ENCODE assay signal across 12 cellular contexts in genomic region chr10:30637881-30638467, GRCh38. TPM values are rescaled to one million over a fixed set of nuclear protein-coding genes. Genes with fewer than 3 reads are reported as not detected.
DNase-seq lines count a peak whose midpoint lies in the region; ATAC-seq and TF ChIP-seq lines count a peak whose summit lies in the region.
"Had no signal": no experiment of that assay in that cellular context is flagged by ENCODE, and none has a peak within 500 bp of the region (broad histone marks: within the 10 kb centered on the region; RNA-seq: fewer than 3 reads in every experiment).

No MANE protein-coding gene starts in this region.

- H3K4me3 ChIP-seq in AG10803 (ENCODE audit: low read length) (no peak overlapping the region), HFF-Myc (replicated peaks; ENCODE audit: low read depth, low read length) (no peak overlapping the region)

- no peak for ATAC-seq in GM18498 (IDR thresholded peaks at IDR 0.05; ENCODE audit: unreplicated experiment)

- TF ChIP-seq CTCF in AG10803 (conservative IDR thresholded peaks at IDR 0.05; ENCODE audit: low read length) (no peak), HFF-Myc (IDR thresholded peaks at IDR 0.05; ENCODE audit: low read depth, low read length, missing control alignments) (no peak)

- H3K36me3 Mint-ChIP-seq in activated CD4-positive, alpha-beta memory T cell treated with anti-CD3 and anti-CD28 coated beads, Interleukin-2, amount 10 ng/mL, durations not matched to agents 7 days and 5 days (ENCODE audit: low read depth): no peaks in the 10 kb centered on the region

- H3K4me3 Mint-ChIP-seq in activated CD4-positive, alpha-beta memory T cell treated with anti-CD3 and anti-CD28 coated beads, Interleukin-2, amount 10 ng/mL, durations not matched to agents 7 days and 5 days: no peak overlapping the region
- H3K4me3 Mint-ChIP-seq: dendritic cell treated with granulocyte-macrophage colony-stimulating factor and Interleukin-4, amounts not matched to agents 40 ng/mL and 50 ng/mL, for 4 days; H9 had no signal

- H3K9me3 Mint-ChIP-seq in activated CD4-positive, alpha-beta memory T cell treated with anti-CD3 and anti-CD28 coated beads, Interleukin-2, amount 10 ng/mL, durations not matched to agents 7 days and 5 days: no peaks in the 10 kb centered on the region
- H3K9me3 Mint-ChIP-seq: dendritic cell treated with granulocyte-macrophage colony-stimulating factor and Interleukin-4, amounts not matched to agents 40 ng/mL and 50 ng/mL, for 4 days; H9 had no signal

- CTCF ChIA-PET in activated CD4-positive, alpha-beta memory T cell treated with anti-CD3 and anti-CD28 coated beads, Interleukin-2, amount 10 ng/mL, durations not matched to agents 7 days and 5 days (lab: Charles Lee): interaction anchor here (2.4 to 3.7 kb wide), 8 partner anchors 8 to 246 kb away, joined by 6 to 30 read pairs (median 14); partner anchors contain the start of gene LYZL2

- DNase-seq in AG10803 (ENCODE audit: low read depth) (peak; percentile 86), HFF-Myc (ENCODE audit: extremely low read depth, low read depth) (peak; percentile 86), islet precursor cell (peak; percentile 89), DMS 273 (lab: John Stamatoyannopoulos, UW; ENCODE audit: unreplicated experiment) (no peak), NCI-H1417 treated with DMSO at 0.1 percent for 48 hours (lab: John Stamatoyannopoulos, UW) (no peak)
- DNase-seq in activated CD4-positive, alpha-beta memory T cell treated with anti-CD3 and anti-CD28 coated beads, Interleukin-2, amount 10 ng/mL, durations not matched to agents 7 days and 5 days: peak; percentile 33
- no peak for DNase-seq in activated CD4-positive, CD25-positive, alpha-beta regulatory T cell (lab: John Stamatoyannopoulos, UW)
- DNase-seq: H9, NCI-H1105 treated with DMSO at 0.1 percent for 48 hours had no signal

- H3K4me1 Mint-ChIP-seq in activated CD4-positive, alpha-beta memory T cell treated with anti-CD3 and anti-CD28 coated beads, Interleukin-2, amount 10 ng/mL, durations not matched to agents 7 days and 5 days: peaks cover 15% of the 10 kb centered on the region

- peaks cover 36% of the 10 kb centered on the region for H3K27me3 Mint-ChIP-seq in activated CD4-positive, alpha-beta memory T cell treated with anti-CD3 and anti-CD28 coated beads, Interleukin-2, amount 10 ng/mL, durations not matched to agents 7 days and 5 days

- POLR2A ChIA-PET in activated CD4-positive, alpha-beta memory T cell treated with anti-CD3 and anti-CD28 coated beads, Interleukin-2, amount 10 ng/mL, durations not matched to agents 7 days and 5 days (lab: Charles Lee): no interaction called here

- no peak overlapping the region for H3K27ac Mint-ChIP-seq in activated CD4-positive, alpha-beta memory T cell treated with anti-CD3 and anti-CD28 coated beads, Interleukin-2, amount 10 ng/mL, durations not matched to agents 7 days and 5 days
- H3K27ac Mint-ChIP-seq: dendritic cell treated with granulocyte-macrophage colony-stimulating factor and Interleukin-4, amounts not matched to agents 40 ng/mL and 50 ng/mL, for 4 days had no signal

RNA-seq across cellular contexts. Expression of gene LYZL2, which starts 8.4 kb away (rescaled TPM):
- not detected for total RNA-seq in activated CD4-positive, alpha-beta memory T cell treated with anti-CD3 and anti-CD28 coated beads, Interleukin-2, amount 10 ng/mL, durations not matched to agents 7 days and 5 days
- total RNA-seq: H9, mononuclear cell had no signal

Comparison
In these comparisons a context has a peak if more than half of its experiments do, and no peak if none do; other contexts are left out.
1. DNase-seq: peak in AG10803 (single experiment), HFF-Myc (single experiment), activated CD4-positive, alpha-beta memory T cell treated with anti-CD3 and anti-CD28 coated beads, Interleukin-2, amount 10 ng/mL, durations not matched to agents 7 days and 5 days (single experiment) and islet precursor cell (single experiment); none in DMS 273 (single experiment), activated CD4-positive, CD25-positive, alpha-beta regulatory T cell (0 of 4) and NCI-H1417 treated with DMSO at 0.1 percent for 48 hours (single experiment).